ENCODE assay signal across 1 cellular context in genomic region chr11:66408488-66409214, GRCh38.
TF ChIP-seq lines count a peak whose summit lies in the region.

No MANE protein-coding gene starts in this region.

TF ChIP-seq in HEK293, 187 proteins besides CTCF, POLR2A, EP300 and RAD21 (continued from another document and continues in another):
- no peak for TF ChIP-seq BCL6B (tag by site-specific recombination; IDR thresholded peaks at IDR 0.05)
- TF ChIP-seq GLIS1 (tag by site-specific recombination; IDR thresholded peaks at IDR 0.05) = peak; percentile 65; the same call in 1 of the 2 replicates
- TF ChIP-seq ZNF398 (tag by site-specific recombination; IDR thresholded peaks at IDR 0.05) = peak; percentile 15; the same call in 1 of the 2 replicates
- no peak for TF ChIP-seq ZNF362 (tag by site-specific recombination; IDR thresholded peaks at IDR 0.05)
- TF ChIP-seq ZNF704 (tag by site-specific recombination; IDR thresholded peaks at IDR 0.05) = no peak
- no peak for TF ChIP-seq ZNF510 (tag by site-specific recombination; IDR thresholded peaks at IDR 0.05; ENCODE audit: insufficient replicate concordance)
- TF ChIP-seq ZEB2 (tag by site-specific recombination; IDR thresholded peaks at IDR 0.05) = peak; percentile 90
- TF ChIP-seq ELK4 (IDR thresholded peaks at IDR 0.05; ENCODE audit: borderline replicate concordance, low read depth, low read length) = no peak
- no peak for TF ChIP-seq GFI1B (tag by site-specific recombination; IDR thresholded peaks at IDR 0.05)
- no peak for TF ChIP-seq ZNF776 (tag by site-specific recombination; IDR thresholded peaks at IDR 0.05; ENCODE audit: borderline replicate concordance)
- no peak for TF ChIP-seq ZNF433 (tag by site-specific recombination; IDR thresholded peaks at IDR 0.05; ENCODE audit: low read depth)
- TF ChIP-seq SP2 (tag by site-specific recombination; IDR thresholded peaks at IDR 0.05) = peak; percentile 23; the same call in 1 of the 2 replicates
- TF ChIP-seq ZNF121 (tag by site-specific recombination; IDR thresholded peaks at IDR 0.05) = no peak
- no peak for TF ChIP-seq ZNF580 (tag by site-specific recombination; IDR thresholded peaks at IDR 0.05)
- TF ChIP-seq ZNF132 (tag by site-specific recombination; IDR thresholded peaks at IDR 0.05; ENCODE audit: borderline replicate concordance) = no peak
- TF ChIP-seq ZBTB1 (tag by site-specific recombination; IDR thresholded peaks at IDR 0.05) = no peak
- peak; percentile 98 for TF ChIP-seq ZBTB10 (tag by site-specific recombination; IDR thresholded peaks at IDR 0.05)
- no peak for TF ChIP-seq ZNF518A (tag by site-specific recombination; conservative IDR thresholded peaks at IDR 0.05; ENCODE audit: low read depth)
- no peak for TF ChIP-seq ZNF600 (tag by site-specific recombination; IDR thresholded peaks at IDR 0.05)
- TF ChIP-seq ZBTB11 (tag by site-specific recombination; conservative IDR thresholded peaks at IDR 0.05; ENCODE audit: low read depth) = no peak
- TF ChIP-seq ZSCAN30 (tag by site-specific recombination; IDR thresholded peaks at IDR 0.05) = peak; percentile 61; the same call in 1 of the 2 replicates
- TF ChIP-seq ZNF548 (tag by site-specific recombination; IDR thresholded peaks at IDR 0.05) = no peak
- TF ChIP-seq ZNF23 (tag by site-specific recombination; IDR thresholded peaks at IDR 0.05; ENCODE audit: borderline replicate concordance) = no peak
- TF ChIP-seq ZNF792 (tag by site-specific recombination; IDR thresholded peaks at IDR 0.05) = no peak
- peak; percentile 33; the same call in 1 of the 2 replicates for TF ChIP-seq ZFP69B (tag by site-specific recombination; IDR thresholded peaks at IDR 0.05)
- TF ChIP-seq ZSCAN23 (tag by site-specific recombination; IDR thresholded peaks at IDR 0.05) = no peak
- TF ChIP-seq IKZF3 (tag by site-specific recombination; IDR thresholded peaks at IDR 0.05) = peak; percentile 44
- no peak for TF ChIP-seq ZNF404 (tag by site-specific recombination; IDR thresholded peaks at IDR 0.05)
- TF ChIP-seq ZNF292 (tag by site-specific recombination; IDR thresholded peaks at IDR 0.05; ENCODE audit: borderline replicate concordance, low read depth) = no peak
- no peak for TF ChIP-seq ZNF785 (tag by site-specific recombination; IDR thresholded peaks at IDR 0.05)
- no peak for TF ChIP-seq ZBTB21 (tag by site-specific recombination; IDR thresholded peaks at IDR 0.05)
- no peak for TF ChIP-seq ZNF148 (tag by site-specific recombination; IDR thresholded peaks at IDR 0.05; ENCODE audit: borderline replicate concordance)
- TF ChIP-seq ZNF26 (tag by site-specific recombination; IDR thresholded peaks at IDR 0.05) = no peak
